ENCODE assay signal across 17 cellular contexts in genomic region chr14:96393292-96393691, GRCh38. TPM values are rescaled to one million over a fixed set of nuclear protein-coding genes. Genes with fewer than 3 reads are reported as not detected.
DNase-seq lines count a peak whose midpoint lies in the region; ATAC-seq lines count a peak whose summit lies in the region.
"Had no signal": no experiment of that assay in that cellular context is flagged by ENCODE, and none has a peak within 500 bp of the region (broad histone marks: within the 10 kb centered on the region; RNA-seq: fewer than 3 reads in every experiment).

No MANE protein-coding gene starts in this region.

- no peak overlapping the region for H3K14ac ChIP-seq in neuronal stem cell (ENCODE audit: low read length)

- H3K36me3 ChIP-seq in Karpas-422 (ENCODE audit: insufficient read depth, low read length) = no peaks in the 10 kb centered on the region
- H3K36me3 ChIP-seq in neuronal stem cell (replicated peaks in 1 of 2; ENCODE audit: control insufficient read depth in 2 of 2, insufficient read depth in 2 of 2, low read length in 2 of 2) = peaks cover 0 to 6% of the 10 kb centered on the region in 2 donors
- H3K36me3 ChIP-seq: adrenal gland, upper lobe of left lung had no signal

- H3K9me3 Mint-ChIP-seq in activated CD8-positive, alpha-beta memory T cell treated with anti-CD3 and anti-CD28 coated beads, Interleukin-2, amount 10 ng/mL, durations not matched to agents 7 days and 5 days (ENCODE audit: low read depth) = no peaks in the 10 kb centered on the region
- no peaks in the 10 kb centered on the region for H3K9me3 Mint-ChIP-seq in central memory CD8-positive, alpha-beta T cell
- H3K9me3 Mint-ChIP-seq: dendritic cell treated with granulocyte-macrophage colony-stimulating factor and Interleukin-4, amounts not matched to agents 40 ng/mL and 50 ng/mL, for 4 days had no signal

- CTCF ChIA-PET in activated CD8-positive, alpha-beta memory T cell treated with anti-CD3 and anti-CD28 coated beads, Interleukin-2, amount 10 ng/mL, durations not matched to agents 7 days and 5 days (lab: Charles Lee) = interaction anchor here (1.2 kb wide), 1 partner anchor 22 kb away, joined by 3 read pairs; no protein-coding TSS in a partner anchor

- no CpG with 5 or more reads among the region's 3 CpGs for WGBS in neuronal stem cell (ENCODE audit: extremely low coverage in 2 of 2, insufficient read length in 2 of 2, insufficient replicate concordance in 1 of 2), 2 donors

- H2BK5ac ChIP-seq in neuronal stem cell (ENCODE audit: low read length) = no peak overlapping the region

- no peak overlapping the region for H4K91ac ChIP-seq in neuronal stem cell (ENCODE audit: low read depth, low read length, poor library complexity)

- H3K4me1 ChIP-seq in Karpas-422 (ENCODE audit: low read length) (peaks cover 22% of the 10 kb centered on the region), neuronal stem cell (ENCODE audit: control insufficient read depth in 2 of 2, insufficient read depth in 1 of 2, low read depth in 1 of 2, low read length in 2 of 2) (peaks cover 2 to 5% of the 10 kb centered on the region in 2 donors)
- H3K4me1 ChIP-seq: parathyroid adenoma had no signal

- H3K27ac Mint-ChIP-seq in activated CD8-positive, alpha-beta memory T cell treated with anti-CD3 and anti-CD28 coated beads, Interleukin-2, amount 10 ng/mL, durations not matched to agents 7 days and 5 days = no peak overlapping the region
- no peak overlapping the region for H3K27ac Mint-ChIP-seq in central memory CD8-positive, alpha-beta T cell (ENCODE audit: low read depth)
- H3K27ac Mint-ChIP-seq: dendritic cell treated with granulocyte-macrophage colony-stimulating factor and Interleukin-4, amounts not matched to agents 40 ng/mL and 50 ng/mL, for 4 days had no signal

- H3K79me2 ChIP-seq in Karpas-422 (ENCODE audit: low read length) = no peaks in the 10 kb centered on the region
- H3K79me2 ChIP-seq: parathyroid adenoma had no signal

- peak overlapping the region; percentile 81 for H3K9ac ChIP-seq in Karpas-422 (ENCODE audit: low read length)
- no peak overlapping the region for H3K9ac ChIP-seq in neuronal stem cell (ENCODE audit: low read depth, low read length, poor library complexity)
- H3K9ac ChIP-seq: parathyroid adenoma had no signal

- no peak for ATAC-seq in activated CD8-positive, alpha-beta memory T cell treated with anti-CD3 and anti-CD28 coated beads, Interleukin-2, amount 10 ng/mL, durations not matched to agents 7 days and 5 days
- no peak for ATAC-seq in central memory CD8-positive, alpha-beta T cell (replicated peaks; ENCODE audit: extremely low read depth, poor library complexity, severe bottlenecking)
- no peak for ATAC-seq in GM19467 (IDR thresholded peaks at IDR 0.05; ENCODE audit: unreplicated experiment)
- ATAC-seq in GM21526 (IDR thresholded peaks at IDR 0.05; ENCODE audit: low FRiP score, unreplicated experiment) = no peak

- H3K27ac ChIP-seq in Karpas-422 (ENCODE audit: low read length) (no peak overlapping the region), neuronal stem cell (replicated peaks; ENCODE audit: low read length) (no peak overlapping the region)
- H3K27ac ChIP-seq: adrenal gland, parathyroid adenoma, upper lobe of left lung had no signal

- H2BK120ac ChIP-seq in neuronal stem cell (ENCODE audit: low read depth, low read length) = no peak overlapping the region

- peaks cover 12% of the 10 kb centered on the region for H3K27me3 Mint-ChIP-seq in activated CD8-positive, alpha-beta memory T cell treated with anti-CD3 and anti-CD28 coated beads, Interleukin-2, amount 10 ng/mL, durations not matched to agents 7 days and 5 days
- H3K27me3 Mint-ChIP-seq in central memory CD8-positive, alpha-beta T cell = no peaks in the 10 kb centered on the region

- H3K4me3 ChIP-seq in Karpas-422 (ENCODE audit: low read length) (peak overlapping the region; percentile 77; the same call in 1 of the 2 replicates), neuronal stem cell (ENCODE audit: low read length in 2 of 2) (no peak overlapping the region)

- no peak overlapping the region for H3K23ac ChIP-seq in neuronal stem cell (ENCODE audit: low read depth, low read length, poor library complexity)

- H3K18ac ChIP-seq in neuronal stem cell (ENCODE audit: low read length) = no peak overlapping the region

- H2AK5ac ChIP-seq in neuronal stem cell (ENCODE audit: low read depth, low read length) = no peak overlapping the region

- peak overlapping the region; percentile 84 for H3K4me3 Mint-ChIP-seq in activated CD8-positive, alpha-beta memory T cell treated with anti-CD3 and anti-CD28 coated beads, Interleukin-2, amount 10 ng/mL, durations not matched to agents 7 days and 5 days
- H3K4me3 Mint-ChIP-seq in central memory CD8-positive, alpha-beta T cell = peak overlapping the region; percentile 86

- H3K36me3 Mint-ChIP-seq in activated CD8-positive, alpha-beta memory T cell treated with anti-CD3 and anti-CD28 coated beads, Interleukin-2, amount 10 ng/mL, durations not matched to agents 7 days and 5 days = no peaks in the 10 kb centered on the region
- no peaks in the 10 kb centered on the region for H3K36me3 Mint-ChIP-seq in central memory CD8-positive, alpha-beta T cell (ENCODE audit: insufficient read depth)

- no peaks in the 10 kb centered on the region for H3K9me2 ChIP-seq in Karpas-422 (replicated peaks; ENCODE audit: insufficient read depth, low read length)

- no peak overlapping the region for H3K4ac ChIP-seq in neuronal stem cell (ENCODE audit: low read length)

- no peak for DNase-seq in activated CD8-positive, alpha-beta memory T cell treated with anti-CD3 and anti-CD28 coated beads, Interleukin-2, amount 10 ng/mL, durations not matched to agents 7 days and 5 days
- DNase-seq in activated CD8-positive, alpha-beta memory T cell treated with anti-CD3 and anti-CD28 coated beads for 24 hours = no peak
- DNase-seq in Karpas-422 (no peak), neuronal stem cell (ENCODE audit: low spot score) (no peak), NCI-H510A treated with DMSO at 0.1 percent for 48 hours (lab: John Stamatoyannopoulos, UW) (no peak)
- no peak for DNase-seq in central memory CD8-positive, alpha-beta T cell (ENCODE audit: low spot score in 2 of 2)
- DNase-seq: ACHN; activated CD4-positive, alpha-beta T cell treated with anti-CD3 and anti-CD28 coated beads, Interleukin-2, amount 50 U/mL, for 4 hours; adrenal gland; DMS 273 treated with DMSO at 0.1 percent for 48 hours; NCI-H226; SW 1271; upper lobe of left lung had no signal

- H3K27me3 ChIP-seq in Karpas-422 (ENCODE audit: low read length) = no peaks in the 10 kb centered on the region
- peaks cover 0 to 10% (median 7%) of the 10 kb centered on the region in 3 experiments for H3K27me3 ChIP-seq in neuronal stem cell (ENCODE audit: control insufficient read depth in 3 of 3, insufficient read depth in 3 of 3, low read depth in 1 of 3, low read length in 3 of 3)
- H3K27me3 ChIP-seq: adrenal gland, upper lobe of left lung had no signal

- H3K4me1 Mint-ChIP-seq in activated CD8-positive, alpha-beta memory T cell treated with anti-CD3 and anti-CD28 coated beads, Interleukin-2, amount 10 ng/mL, durations not matched to agents 7 days and 5 days = peaks cover 9% of the 10 kb centered on the region
- peaks cover 5% of the 10 kb centered on the region for H3K4me1 Mint-ChIP-seq in central memory CD8-positive, alpha-beta T cell

- no peaks in the 10 kb centered on the region for H3K79me1 ChIP-seq in neuronal stem cell (ENCODE audit: low read depth, low read length)

- no peak overlapping the region for H4K8ac ChIP-seq in neuronal stem cell (ENCODE audit: low read depth, low read length)

- H2BK12ac ChIP-seq in neuronal stem cell (ENCODE audit: low read length) = no peak overlapping the region

- H4K20me1 ChIP-seq in Karpas-422 (ENCODE audit: insufficient read depth, low read depth, low read length) = no peaks in the 10 kb centered on the region

- peak overlapping the region; percentile 69; the same call in 1 of the 2 replicates for H2AFZ ChIP-seq in Karpas-422 (ENCODE audit: low read length)
- peak overlapping the region; percentile 100 for H2AFZ ChIP-seq in neuronal stem cell (ENCODE audit: low read length)

- peak overlapping the region; percentile 98 for H3K4me2 ChIP-seq in Karpas-422 (ENCODE audit: low read depth, low read length, poor library complexity, severe bottlenecking)
- H3K4me2 ChIP-seq in neuronal stem cell (ENCODE audit: insufficient read depth, low read length, poor library complexity, severe bottlenecking) = no peak overlapping the region

- H2BK15ac ChIP-seq in neuronal stem cell (ENCODE audit: low read length) = no peak overlapping the region

- no peaks in the 10 kb centered on the region for H3K9me3 ChIP-seq in Karpas-422 (ENCODE audit: low read length)
- H3K9me3 ChIP-seq in neuronal stem cell (replicated peaks in 1 of 2; ENCODE audit: control insufficient read depth in 2 of 2, insufficient read depth in 1 of 2, low read depth in 1 of 2, low read length in 2 of 2) = no peaks in the 10 kb centered on the region
- H3K9me3 ChIP-seq: adrenal gland, upper lobe of left lung had no signal

RNA-seq across cellular contexts. Expression of gene AK7, which starts 1.4 kb away (rescaled TPM):
- total RNA-seq in activated CD8-positive, alpha-beta memory T cell treated with anti-CD3 and anti-CD28 coated beads, Interleukin-2, amount 10 ng/mL, durations not matched to agents 7 days and 5 days = 1 to 10 TPM in 1 of 2 experiments, under 1 TPM in 1; 0.80 to 1.6 TPM
- 4.7 and 9.5 TPM in 2 replicates for total RNA-seq in Karpas-422 (2014; rRNA removed; shearing (Covaris generic); ENCODE audit: low replicate concordance)
- 5.8 TPM for polyA plus RNA-seq in neuronal stem cell (2013, experiment 1 of 2)
- polyA plus RNA-seq in neuronal stem cell (2013, experiment 2 of 2) = 6.4 TPM

RNA-seq across cellular contexts. Expression of gene GSKIP, which starts 30.0 kb away (rescaled TPM):
- 10 to 100 TPM; 15.0 to 26.0 TPM for total RNA-seq in activated CD8-positive, alpha-beta memory T cell treated with anti-CD3 and anti-CD28 coated beads, Interleukin-2, amount 10 ng/mL, durations not matched to agents 7 days and 5 days
- total RNA-seq in Karpas-422 (2014; rRNA removed; shearing (Covaris generic); ENCODE audit: low replicate concordance) = 20.5 and 53.3 TPM in 2 replicates
- 22.5 TPM for polyA plus RNA-seq in neuronal stem cell (2013, experiment 1 of 2)
- polyA plus RNA-seq in neuronal stem cell (2013, experiment 2 of 2) = 22.6 TPM

RNA-seq across cellular contexts. Expression of gene ATG2B, which starts 30.2 kb away (rescaled TPM):
- total RNA-seq in activated CD8-positive, alpha-beta memory T cell treated with anti-CD3 and anti-CD28 coated beads, Interleukin-2, amount 10 ng/mL, durations not matched to agents 7 days and 5 days = 10 to 100 TPM; 14.7 to 15.4 TPM
- total RNA-seq in Karpas-422 (2014; rRNA removed; shearing (Covaris generic); ENCODE audit: low replicate concordance) = 53.9 and 60.8 TPM in 2 replicates
- polyA plus RNA-seq in neuronal stem cell (2013, experiment 1 of 2) = 6.9 TPM
- 7.0 TPM for polyA plus RNA-seq in neuronal stem cell (2013, experiment 2 of 2)
